8 cellular contexts compared by ENCODE assay signal in the genomic region with DNA sequence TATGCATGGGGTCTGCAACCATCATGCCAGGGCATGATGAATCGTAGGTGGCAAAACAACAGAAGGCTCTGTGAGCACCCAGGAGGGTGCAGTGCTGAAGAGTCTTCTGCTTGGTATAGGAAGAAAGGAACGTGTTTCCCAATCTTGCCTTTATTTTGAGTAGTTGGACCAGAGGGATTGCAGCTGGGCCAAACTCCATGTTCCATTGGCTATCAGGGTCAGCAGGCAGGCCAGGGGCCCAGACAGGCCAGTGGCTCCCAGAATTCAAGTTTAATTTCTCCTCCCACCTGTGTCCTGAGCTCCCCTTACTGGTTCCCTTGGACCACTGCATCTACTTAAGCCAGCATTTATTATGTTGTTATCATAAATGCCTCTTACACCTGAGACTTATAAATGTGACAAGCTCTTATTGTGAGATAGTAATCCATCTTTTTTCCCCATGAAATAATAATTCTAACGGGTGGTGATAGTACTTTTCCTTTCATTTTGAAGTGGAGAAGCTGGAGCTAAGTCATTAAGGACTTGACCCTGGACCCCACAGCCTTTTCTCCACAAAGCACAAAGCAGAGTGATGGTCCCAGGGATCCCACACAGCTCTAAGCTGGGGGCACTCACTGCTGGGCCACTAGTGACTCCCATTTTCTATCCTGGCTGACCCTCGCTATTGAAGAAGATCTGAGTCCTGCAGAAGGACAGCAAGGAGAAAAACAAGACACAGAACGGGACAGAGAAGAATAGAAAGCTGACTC. TPM values are rescaled to one million over a fixed set of nuclear protein-coding genes. Genes with fewer than 3 reads are reported as not detected.
DNase-seq lines count a peak whose midpoint lies in the region; ATAC-seq and TF ChIP-seq lines count a peak whose summit lies in the region.

No MANE protein-coding gene starts in this region.

- H3K27ac ChIP-seq in OCI-LY1 (ENCODE audit: low read depth, low read length, poor library complexity, severe bottlenecking): peak overlapping the region; percentile 92

- H3K4me3 ChIP-seq in OCI-LY1 (ENCODE audit: low read depth, low read length, poor library complexity, severe bottlenecking) (peak overlapping the region; percentile 93), endocrine pancreas (ENCODE audit: control insufficient read depth, insufficient read depth, low read length) (peak overlapping the region; percentile 88)

- ATAC-seq in sciatic nerve (peak; percentile 33), HG02571 (IDR thresholded peaks at IDR 0.05; ENCODE audit: unreplicated experiment) (no peak), GM21723 (IDR thresholded peaks at IDR 0.05; ENCODE audit: unreplicated experiment) (no peak)

- H2AFZ ChIP-seq in OCI-LY1 (ENCODE audit: low read length): no peak overlapping the region

- TF ChIP-seq CTCF in GM12872 (IDR thresholded peaks at IDR 0.05; ENCODE audit: insufficient read depth, low read depth, low read length) (peak; percentile 38), OCI-LY1 (IDR thresholded peaks at IDR 0.05; ENCODE audit: low read length) (peak; percentile 33)

- no peaks in the 10 kb centered on the region for H4K20me1 ChIP-seq in OCI-LY1 (ENCODE audit: insufficient read depth, low read length)

- H3K36me3 ChIP-seq in OCI-LY1 (ENCODE audit: insufficient read depth, low read length) (peaks cover 24% of the 10 kb centered on the region), endocrine pancreas (ENCODE audit: control insufficient read depth, insufficient read depth, low read length) (no peaks in the 10 kb centered on the region)

- peak overlapping the region; percentile 98 for H3K4me2 ChIP-seq in OCI-LY1 (ENCODE audit: low read length)

- H3K9me2 ChIP-seq in OCI-LY1 (ENCODE audit: low read depth, low read length): no peaks in the 10 kb centered on the region

- no peaks in the 10 kb centered on the region for H3K27me3 ChIP-seq in OCI-LY1 (ENCODE audit: insufficient read depth, low read length)
- H3K27me3 ChIP-seq in endocrine pancreas (ENCODE audit: control insufficient read depth, insufficient read depth, low read length): no peaks in the 10 kb centered on the region

- H3K9ac ChIP-seq in OCI-LY1 (ENCODE audit: low read length): peak overlapping the region; percentile 97; the same call in 1 of the 2 replicates
- H3K9ac ChIP-seq in endocrine pancreas (ENCODE audit: control insufficient read depth, insufficient read depth, low read length): peak overlapping the region; percentile 82

- H3K9me3 ChIP-seq in OCI-LY1 (ENCODE audit: low read length): peaks cover 15% of the 10 kb centered on the region; the same call in 1 of the 2 replicates
- no peaks in the 10 kb centered on the region for H3K9me3 ChIP-seq in endocrine pancreas (ENCODE audit: control insufficient read depth, low read length)

- H3K4me1 ChIP-seq in OCI-LY1 (ENCODE audit: insufficient read depth, low read length, severe bottlenecking): peaks cover 35% of the 10 kb centered on the region
- H3K4me1 ChIP-seq in endocrine pancreas (ENCODE audit: control insufficient read depth, insufficient read depth, low read length): no peaks in the 10 kb centered on the region

- intact Hi-C loops in sciatic nerve (cut with DNase I): no loop called here

- no peaks in the 10 kb centered on the region for H3F3A ChIP-seq in OCI-LY1 (ENCODE audit: insufficient read depth, low read length)

- DNase-seq in sciatic nerve (ENCODE audit: low spot score) (no peak), GM03348 (ENCODE audit: low spot score) (no peak)
- DNase-seq in stimulated activated CD4-positive, alpha-beta T cell treated with anti-CD3 and anti-CD28 coated beads, Interleukin-2, amount 100 ng/mL, for 48 hours: no peak

- H3K79me2 ChIP-seq in OCI-LY1 (ENCODE audit: insufficient read depth, low read length): peaks cover 5% of the 10 kb centered on the region; the same call in 1 of the 2 replicates

RNA-seq across cellular contexts. Expression of a gene that starts 0.8 kb away (rescaled TPM):
- 15.6 TPM for total RNA-seq in sciatic nerve

RNA-seq across cellular contexts. Expression of a gene that starts 31.3 kb away (rescaled TPM):
- total RNA-seq in sciatic nerve: not detected
